14 cellular contexts compared by ENCODE assay signal in the genomic region with DNA sequence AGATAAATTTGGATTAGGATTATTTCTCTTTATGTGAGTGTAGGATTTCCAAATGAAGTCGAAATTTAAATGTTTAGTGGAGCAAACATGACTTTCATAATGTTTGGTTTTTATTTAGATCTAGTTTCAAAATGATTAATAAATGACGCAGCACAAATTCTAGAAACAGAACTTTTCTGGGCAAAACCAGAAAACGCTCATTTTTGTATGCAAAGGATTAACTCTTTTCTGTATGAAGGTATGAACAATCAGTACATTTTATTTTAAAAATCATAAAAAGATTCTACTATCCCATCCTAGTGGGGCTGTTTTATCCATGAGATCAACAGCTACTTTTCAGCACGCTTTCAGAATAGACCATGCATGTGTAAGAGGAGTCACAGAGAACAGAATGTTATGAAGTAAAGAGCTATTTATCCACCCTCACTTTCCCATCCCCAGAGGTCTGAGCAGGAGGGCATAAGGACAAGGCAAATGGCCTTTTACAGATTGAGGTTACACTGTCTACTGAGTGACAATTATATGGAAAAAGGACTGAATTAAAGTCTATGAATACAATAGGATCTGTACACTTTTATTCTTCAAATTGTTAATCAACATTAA.
A peak's percentile ranks its signal among the peaks of the same experiment; 100 is the strongest.
DNase-seq lines count a peak whose midpoint lies in the region; ATAC-seq lines count a peak whose summit lies in the region.
"Had no signal": no experiment of that assay in that cellular context is flagged by ENCODE, and none has a peak within 500 bp of the region (broad histone marks: within the 10 kb centered on the region; RNA-seq: fewer than 3 reads in every experiment).

No MANE protein-coding gene starts in this region.

- H3K36me3 ChIP-seq in ectodermal cell (ENCODE audit: control insufficient read depth, insufficient read depth, low read length), result peaks cover 4% of the 10 kb centered on the region
- H3K36me3 ChIP-seq in MG63, result no peaks in the 10 kb centered on the region

- H3K27me3 ChIP-seq in ectodermal cell (ENCODE audit: control insufficient read depth, insufficient read depth, low read length, poor library complexity, severe bottlenecking), result no peaks in the 10 kb centered on the region
- no peaks in the 10 kb centered on the region for H3K27me3 ChIP-seq in MG63

- intact Hi-C loops in sciatic nerve (cut with DNase I), result no loop called here

- WGBS in ectodermal cell, 2 experiments, result 93 to 98% methylated on average over 3 to 4 of the region's 4 CpGs

- peaks cover 5% of the 10 kb centered on the region for H3K9me3 ChIP-seq in ectodermal cell (ENCODE audit: control insufficient read depth, low read length)
- H3K9me3 ChIP-seq in MG63, result peaks cover 16% of the 10 kb centered on the region

- peak overlapping the region; percentile 26 for H3K27ac ChIP-seq in ectodermal cell (ENCODE audit: insufficient read depth, low read depth, low read length, poor library complexity, severe bottlenecking)
- H3K27ac ChIP-seq: PC-9 had no signal

- H3K4me3 ChIP-seq in ectodermal cell (ENCODE audit: insufficient read depth, low read depth, low read length) (no peak overlapping the region), MG63 (no peak overlapping the region)
- H3K4me3 ChIP-seq: PC-9, smooth muscle cell had no signal

- H3K4me1 ChIP-seq in ectodermal cell (ENCODE audit: control insufficient read depth, insufficient read depth, low read length), result no peaks in the 10 kb centered on the region

- ATAC-seq in GM18861 (IDR thresholded peaks at IDR 0.05; ENCODE audit: unreplicated experiment) (peak; percentile 38), HG03378 (IDR thresholded peaks at IDR 0.05; ENCODE audit: unreplicated experiment) (peak; percentile 68), HG02840 (IDR thresholded peaks at IDR 0.05; ENCODE audit: low FRiP score, unreplicated experiment) (no peak), sciatic nerve (no peak)

- DNase-seq in CD1c-positive myeloid dendritic cell (ENCODE audit: extremely low spot score), result peak; percentile 11
- no peak for DNase-seq in stimulated activated CD4-positive, alpha-beta T cell treated with anti-CD3 and anti-CD28 coated beads, Interleukin-12 subunit alpha, Interleukin-12 subunit beta, amount 100 ng/mL, for 4 hours
- no peak for DNase-seq in sciatic nerve (ENCODE audit: low spot score)
- DNase-seq in MG63, result no peak
- DNase-seq: activated T-cell treated with anti-CD3 and anti-CD28 coated beads, Interleukin-2, amount 50 U/mL, for 1 hour; islet precursor cell; NCI-H2029; nephron progenitor cell; PC-9 had no signal

Comparison
In these comparisons a context has a peak if more than half of its experiments do, and no peak if none do; other contexts are left out.
1. ATAC-seq: peak in GM18861 (single experiment) and HG03378 (single experiment); none in HG02840 (single experiment) and sciatic nerve (single experiment).